22 cellular contexts compared by ENCODE assay signal in the genomic region with DNA sequence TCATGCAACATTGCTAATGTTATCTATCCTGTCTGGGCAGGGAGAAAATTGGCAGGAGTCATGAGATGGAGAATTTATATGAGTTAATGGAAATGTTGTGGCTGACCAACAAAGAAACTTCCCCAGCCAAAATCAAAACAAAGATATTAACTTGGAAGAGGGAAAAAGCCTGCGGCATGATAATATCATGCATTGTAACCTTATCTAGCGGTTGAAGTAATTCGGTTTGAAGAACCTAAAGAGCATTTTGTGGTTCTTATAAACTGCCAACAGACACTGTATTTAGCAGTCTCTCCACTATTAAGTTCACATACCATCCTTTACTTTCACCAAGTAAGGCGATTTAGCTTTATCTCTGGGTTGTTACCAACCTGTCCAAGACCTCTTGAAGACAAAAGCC. TPM values are rescaled to one million over a fixed set of nuclear protein-coding genes. Genes with fewer than 3 reads are reported as not detected.
"Had no signal": no experiment of that assay in that cellular context is flagged by ENCODE, and none has a peak within 500 bp of the region (broad histone marks: within the 10 kb centered on the region; RNA-seq: fewer than 3 reads in every experiment).

No MANE protein-coding gene starts in this region.

- H3K4me1 ChIP-seq: pancreas, psoas muscle, right atrium auricular region, upper lobe of left lung had no signal

- H3K27ac ChIP-seq: brain microvascular endothelial cell, neutrophil, pancreas, psoas muscle, right atrium auricular region, upper lobe of left lung had no signal

- H3K36me3 ChIP-seq: brain microvascular endothelial cell, neutrophil, pancreas, right atrium auricular region, upper lobe of left lung had no signal

- DNase-seq: activated CD4-positive, alpha-beta memory T cell treated with anti-CD3 and anti-CD28 coated beads for 36 hours; activated CD4-positive, alpha-beta T cell treated with anti-CD3 and anti-CD28 coated beads for 48 hours; activated effector memory CD4-positive, alpha-beta T cell treated with Interleukin-2 at 50 U/mL for 16 hours; activated naive CD4-positive, alpha-beta T cell treated with anti-CD3 and anti-CD28 coated beads for 36 hours; activated naive CD8-positive, alpha-beta T cell treated with anti-CD3 and anti-CD28 coated beads, Interleukin-2, amount 10 ng/mL, durations not matched to agents 7 days and 5 days; activated T-cell treated with anti-CD3 and anti-CD28 coated beads, Interleukin-2, amount 50 U/mL, for 72 hours; amygdala; brain microvascular endothelial cell; caudate nucleus; effector memory CD4-positive, alpha-beta T cell; glutamatergic neuron; hippocampal formation; left ventricle myocardium superior; pancreas; psoas muscle; stimulated activated CD4-positive, alpha-beta T cell treated with anti-CD3 and anti-CD28 coated beads, Interleukin-4, amount 100 ng/mL, for 4 hours; stimulated activated naive CD8-positive, alpha-beta T cell treated with anti-CD3 and anti-CD28 coated beads, Interleukin-15, Interleukin-2, amounts not matched to agents 100 U/mL and 50 U/mL, for 24 hours; T1000; upper lobe of left lung had no signal

- ATAC-seq: activated T-cell treated with anti-CD3 and anti-CD28 coated beads, Interleukin-2, amount 50 U/mL, for 72 hours; left ventricle myocardium superior; natural killer cell treated with Interleukin-12 subunit alpha and Interleukin-12 subunit beta and Interleukin-15 and Interleukin-18, amount 100 ng/mL, for 72 hours; pancreas; psoas muscle; stimulated activated naive CD8-positive, alpha-beta T cell treated with anti-CD3 and anti-CD28 coated beads, Interleukin-15, Interleukin-2, amounts not matched to agents 100 U/mL and 50 U/mL, for 24 hours had no signal

- H3K4me3 ChIP-seq: pancreas, psoas muscle, right atrium auricular region, upper lobe of left lung had no signal

- H3K27me3 ChIP-seq: brain microvascular endothelial cell, neutrophil, pancreas, right atrium auricular region, upper lobe of left lung had no signal

- H3K9me3 ChIP-seq: neutrophil, pancreas, psoas muscle, right atrium auricular region, upper lobe of left lung had no signal

RNA-seq across cellular contexts. Expression of a gene that starts 42.3 kb away (rescaled TPM):
- total RNA-seq: activated CD4-positive, alpha-beta memory T cell treated with anti-CD3 and anti-CD28 coated beads for 36 hours; activated naive CD4-positive, alpha-beta T cell treated with anti-CD3 and anti-CD28 coated beads for 36 hours; activated naive CD8-positive, alpha-beta T cell treated with anti-CD3 and anti-CD28 coated beads, Interleukin-2, amount 10 ng/mL, durations not matched to agents 7 days and 5 days; activated T-cell treated with anti-CD3 and anti-CD28 coated beads, Interleukin-2, amount 50 U/mL, for 72 hours; natural killer cell treated with Interleukin-12 subunit alpha and Interleukin-12 subunit beta and Interleukin-15 and Interleukin-18, amount 100 ng/mL, for 72 hours had no signal
